ENCODE assay signal across 1 cellular context in the genomic region with DNA sequence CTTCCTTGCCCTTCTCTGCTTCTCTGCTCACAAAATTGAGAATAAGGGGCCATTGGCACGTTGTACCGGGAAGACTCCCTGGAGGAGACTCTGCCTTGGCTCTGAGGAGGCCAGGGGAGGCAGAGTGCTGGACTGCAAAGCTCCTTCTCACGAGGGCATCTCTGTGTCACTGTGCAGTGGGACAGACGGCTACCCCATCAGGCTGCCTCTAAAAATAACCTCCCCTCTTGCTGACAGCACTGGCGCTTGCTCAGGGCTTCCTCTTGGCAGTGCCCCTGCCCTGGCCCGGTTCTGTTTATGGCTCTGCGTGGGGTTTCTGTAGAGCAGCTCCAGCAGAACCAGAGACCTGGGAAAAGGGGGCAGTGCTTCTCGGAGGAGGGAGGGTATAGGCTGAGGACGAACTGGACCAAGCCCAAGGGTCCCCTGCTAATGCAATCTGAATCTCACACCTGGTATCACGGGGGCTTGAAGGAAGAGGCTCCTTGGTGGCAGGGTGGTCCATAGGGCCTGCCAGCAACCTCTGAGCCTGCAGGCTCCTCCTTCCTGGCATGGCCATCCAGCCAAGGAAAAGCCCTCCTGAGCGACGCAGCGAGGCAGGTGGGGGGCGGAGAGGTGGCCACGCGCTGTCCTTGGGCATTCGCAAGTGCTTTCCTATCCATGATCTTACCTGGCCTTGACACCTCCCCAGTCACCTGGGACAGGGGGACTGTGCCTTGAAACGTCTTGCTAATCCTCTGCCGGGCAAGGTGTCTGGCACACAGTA.
TF ChIP-seq lines count a peak whose summit lies in the region.

No MANE protein-coding gene starts in this region.

TF ChIP-seq in H1, 55 proteins besides CTCF, POLR2A, EP300 and RAD21:
- no peak for TF ChIP-seq CBX5 (IDR thresholded peaks at IDR 0.05; ENCODE audit: low read depth, low read length)
- TF ChIP-seq KDM1A (IDR thresholded peaks at IDR 0.05; ENCODE audit: borderline replicate concordance, low read length), result no peak
